ENCODE assay signal across 8 cellular contexts in genomic region chr14:52729925-52730707, GRCh38. TPM values are rescaled to one million over a fixed set of nuclear protein-coding genes. Genes with fewer than 3 reads are reported as not detected.
A peak's percentile ranks its signal among the peaks of the same experiment; 100 is the strongest.
DNase-seq lines count a peak whose midpoint lies in the region; TF ChIP-seq lines count a peak whose summit lies in the region.

TSS of gene STYX (plus strand) at chr14:52730166. CDS start at chr14:52730475, 309 bp downstream.

- peak within 1 kb of the TSS; percentile 76 for H3K9ac ChIP-seq in MM.1S (ENCODE audit: low read length)

- TF ChIP-seq CTCF in MM.1S (IDR thresholded peaks at IDR 0.05; ENCODE audit: low read length) (no peak), nephron progenitor cell (IDR thresholded peaks at IDR 0.05) (no peak)

- H3K4me2 ChIP-seq in MM.1S (ENCODE audit: low read depth, low read length), result peak within 1 kb of the TSS; percentile 60

- peak within 1 kb of the TSS; percentile 38; the same call in 1 of the 2 replicates for H3K27ac ChIP-seq in MM.1S (ENCODE audit: low read length)

- H3K4me1 Mint-ChIP-seq in nephron progenitor cell, result peaks cover 32% of the 10 kb centered on the region
- H3K4me1 Mint-ChIP-seq in stimulated activated naive CD8-positive, alpha-beta T cell treated with anti-CD3 and anti-CD28 coated beads, Interleukin-15, Interleukin-2, amounts not matched to agents 100 ng/mL and 50 ng/mL, for 24 hours (ENCODE audit: low read depth), result peaks cover 44% of the 10 kb centered on the region

- H3K27me3 Mint-ChIP-seq in nephron progenitor cell (ENCODE audit: low read depth, poor library complexity), result no peaks in the 10 kb centered on the region
- no peaks in the 10 kb centered on the region for H3K27me3 Mint-ChIP-seq in stimulated activated naive CD8-positive, alpha-beta T cell treated with anti-CD3 and anti-CD28 coated beads, Interleukin-15, Interleukin-2, amounts not matched to agents 100 ng/mL and 50 ng/mL, for 24 hours

- in situ Hi-C loops in G401 (cut with HindIII; ENCODE audit: low sequenced_read_pairs), result no loop called here

- H3K27ac Mint-ChIP-seq in nephron progenitor cell, result peak within 1 kb of the TSS; percentile 98
- peak within 1 kb of the TSS; percentile 93 for H3K27ac Mint-ChIP-seq in stimulated activated naive CD8-positive, alpha-beta T cell treated with anti-CD3 and anti-CD28 coated beads, Interleukin-15, Interleukin-2, amounts not matched to agents 100 ng/mL and 50 ng/mL, for 24 hours

- H3K36me3 Mint-ChIP-seq in nephron progenitor cell (ENCODE audit: low read depth), result peaks cover 67% of the 10 kb centered on the region
- H3K36me3 Mint-ChIP-seq in stimulated activated naive CD8-positive, alpha-beta T cell treated with anti-CD3 and anti-CD28 coated beads, Interleukin-15, Interleukin-2, amounts not matched to agents 100 ng/mL and 50 ng/mL, for 24 hours (ENCODE audit: low read depth), result peaks cover 44% of the 10 kb centered on the region

- peak within 1 kb of the TSS; percentile 99 for H3K4me3 Mint-ChIP-seq in nephron progenitor cell
- peak within 1 kb of the TSS; percentile 96 for H3K4me3 Mint-ChIP-seq in stimulated activated naive CD8-positive, alpha-beta T cell treated with anti-CD3 and anti-CD28 coated beads, Interleukin-15, Interleukin-2, amounts not matched to agents 100 ng/mL and 50 ng/mL, for 24 hours

- no peaks in the 10 kb centered on the region for H3K27me3 ChIP-seq in MM.1S (replicated peaks; ENCODE audit: insufficient read depth, low read length)

- H3F3A ChIP-seq in MM.1S (ENCODE audit: insufficient read depth, low read length), result peaks cover 7% of the 10 kb centered on the region

- peak; percentile 97 for DNase-seq in G401 (ENCODE audit: low spot score)
- peak; percentile 95 for DNase-seq in HCEC 1CT
- DNase-seq in MM.1S, result peak; percentile 94
- peak; percentile 88 for DNase-seq in SHP77 treated with DMSO at 0.1 percent for 48 hours (lab: John Stamatoyannopoulos, UW)
- DNase-seq in activated effector memory CD4-positive, alpha-beta T cell treated with anti-CD3 and anti-CD28 coated beads, Interleukin-2, amount 50 U/mL, for 16 hours, result peak; percentile 99
- peak; percentile 96 for DNase-seq in fibroblast of the conjunctiva (ENCODE audit: low read depth)
- DNase-seq in nephron progenitor cell, result peak; percentile 100

- H4K20me1 ChIP-seq in MM.1S (ENCODE audit: insufficient read depth, low read length), result no peaks in the 10 kb centered on the region

- peaks cover 5% of the 10 kb centered on the region; the same call in 1 of the 2 replicates for H3K4me1 ChIP-seq in MM.1S (ENCODE audit: low read length)

- H3K9me3 Mint-ChIP-seq in nephron progenitor cell, result peaks cover 19% of the 10 kb centered on the region
- H3K9me3 Mint-ChIP-seq in stimulated activated naive CD8-positive, alpha-beta T cell treated with anti-CD3 and anti-CD28 coated beads, Interleukin-15, Interleukin-2, amounts not matched to agents 100 ng/mL and 50 ng/mL, for 24 hours, result no peaks in the 10 kb centered on the region

- H3K79me2 ChIP-seq in MM.1S (ENCODE audit: low read length), result peaks cover 26% of the 10 kb centered on the region

- H3K36me3 ChIP-seq in MM.1S (replicated peaks; ENCODE audit: insufficient read depth, low read length), result peaks cover 3% of the 10 kb centered on the region; the same call in 1 of the 2 replicates

- peak within 1 kb of the TSS; percentile 87 for H3K4me3 ChIP-seq in MM.1S (ENCODE audit: low read length)

- no peaks in the 10 kb centered on the region for H3K9me3 ChIP-seq in MM.1S (replicated peaks; ENCODE audit: insufficient read depth, low read length)

- H3K9me2 ChIP-seq in MM.1S (replicated peaks; ENCODE audit: insufficient read depth, low read length), result no peaks in the 10 kb centered on the region

- H2AFZ ChIP-seq in MM.1S (ENCODE audit: low read length), result peak within 1 kb of the TSS; percentile 58

RNA-seq across cellular contexts. Expression of gene STYX, which starts in this region (rescaled TPM):
- 28.6 and 33.9 TPM in 2 replicates for total RNA-seq in G401 (2014; rRNA removed; shearing (Covaris generic))

Comparison
In these comparisons a context has a peak if more than half of its experiments do, and no peak if none do; other contexts are left out.
1. Peak in every context shown above with its lines: DNase-seq, H3K4me3 ChIP-seq and H3K27ac ChIP-seq.